In genomic region chr19:11418166-11418517, GRCh38 we compare ENCODE assay signal across 8 cellular contexts. TPM values are rescaled to one million over a fixed set of nuclear protein-coding genes. Genes with fewer than 3 reads are reported as not detected.
DNase-seq lines count a peak whose midpoint lies in the region; ATAC-seq, FAIRE-seq and TF ChIP-seq lines count a peak whose summit lies in the region.
"Had no signal": no experiment of that assay in that cellular context is flagged by ENCODE, and none has a peak within 500 bp of the region (broad histone marks: within the 10 kb centered on the region; RNA-seq: fewer than 3 reads in every experiment).

No MANE protein-coding gene starts in this region.

- peak overlapping the region; percentile 94; the same call in 1 of the 2 replicates for H2AFZ ChIP-seq in SK-N-SH (ENCODE audit: low read depth)

- H4K20me1 ChIP-seq in SK-N-SH (ENCODE audit: insufficient read depth): no peaks in the 10 kb centered on the region

- H3K27ac ChIP-seq in HEK293 (ENCODE audit: extremely low read depth, low read depth, low read length) (no peak overlapping the region), SK-N-SH (ENCODE audit: low read depth in 2 of 2, low read length in 1 of 2) (no peak overlapping the region), suprapubic skin (no peak overlapping the region), caudate nucleus (ENCODE audit: low read depth, low read length) (no peak overlapping the region)

- no peaks in the 10 kb centered on the region for H3K79me2 ChIP-seq in SK-N-SH (ENCODE audit: insufficient read depth)

- H3K27me3 ChIP-seq in SK-N-SH (ENCODE audit: insufficient read depth): no peaks in the 10 kb centered on the region
- H3K27me3 ChIP-seq in suprapubic skin: peaks cover 44% of the 10 kb centered on the region

- no peak for TF ChIP-seq RAD21 in SK-N-SH (IDR thresholded peaks at IDR 0.05; ENCODE audit: low read length)

- CTCF ChIA-PET in HEK293 (lab: Yijun Ruan, JAX): interaction anchor here (0.6 to 8.3 kb wide), 4 partner anchors 11 to 91 kb away, joined by 3 to 66 read pairs (median 8); partner anchors contain the start of genes EPOR, ODAD3 and PRKCSH
- CTCF ChIA-PET in SK-N-SH (lab: Yijun Ruan, JAX): interaction anchor here (1.2 to 9.9 kb wide), 8 partner anchors 11 to 124 kb away, joined by 3 to 85 read pairs (median 6); partner anchors contain the start of genes EPOR, ODAD3 and PRKCSH

- TF ChIP-seq EP300 in SK-N-SH (IDR thresholded peaks at IDR 0.05; ENCODE audit: borderline replicate concordance in 1 of 2, low read depth in 1 of 2, low read length in 1 of 2) (no peak), suprapubic skin (IDR thresholded peaks at IDR 0.05) (no peak)

- H3F3A ChIP-seq in SK-N-SH (replicated peaks; ENCODE audit: insufficient read depth): no peaks in the 10 kb centered on the region

- no peak overlapping the region for H3K9ac ChIP-seq in SK-N-SH

- TF ChIP-seq CTCF in HEK293 (tag by site-specific recombination; IDR thresholded peaks at IDR 0.05): no peak
- TF ChIP-seq CTCF in SK-N-SH (IDR thresholded peaks at IDR 0.05): no peak
- TF ChIP-seq CTCF in suprapubic skin (IDR thresholded peaks at IDR 0.05): no peak

- H3K36me3 ChIP-seq in HEK293 (ENCODE audit: control insufficient read depth in 2 of 2, insufficient read depth in 1 of 2, low read length in 2 of 2) (no peaks in the 10 kb centered on the region), SK-N-SH (replicated peaks in 1 of 2; ENCODE audit: control insufficient read depth in 1 of 2, insufficient read depth in 2 of 2, low read length in 1 of 2) (no peaks in the 10 kb centered on the region), suprapubic skin (no peaks in the 10 kb centered on the region)

- H3K4me3 ChIP-seq in HEK293 (ENCODE audit: low read depth, low read length) (peak overlapping the region; percentile 36), SK-N-SH (ENCODE audit: low read depth in 2 of 2, low read length in 1 of 2) (peak overlapping the region; percentile 64 to 65), suprapubic skin (peak overlapping the region; percentile 46)

- TF ChIP-seq POLR2A in suprapubic skin (IDR thresholded peaks at IDR 0.05): no peak

- POLR2A ChIA-PET in HEK293 (lab: Yijun Ruan, JAX) (interaction anchor here (0.5 to 1.4 kb wide), 4 partner anchors 9 to 128 kb away, joined by 4 to 6 read pairs (median 5); no protein-coding TSS in a partner anchor), SK-N-SH (lab: Yijun Ruan, JAX) (interaction anchor here (0.5 to 2.9 kb wide), 4 partner anchors 25 to 124 kb away, joined by 3 to 30 read pairs (median 5); partner anchors contain the start of genes ELAVL3 and EPOR)

- no peak for FAIRE-seq in RCC 7860 (lab: Jason Lieb, UNC)

- peak overlapping the region; percentile 85 for H3K4me2 ChIP-seq in SK-N-SH

- DNase-seq in SK-N-SH (peak; percentile 42), left kidney (ENCODE audit: low read depth, low spot score) (peak; percentile 81), suprapubic skin (ENCODE audit: low spot score in 2 of 2) (no peak), caudate nucleus (lab: John Stamatoyannopoulos, UW) (no peak), RCC 7860 (ENCODE audit: low spot score) (no peak)
- DNase-seq: activated naive CD4-positive, alpha-beta T cell treated with Interleukin-2 at 50 U/mL for 16 hours had no signal

- H3K9me3 ChIP-seq in HEK293 (ENCODE audit: control insufficient read depth, insufficient read depth, low read depth, low read length): no peaks in the 10 kb centered on the region
- no peaks in the 10 kb centered on the region for H3K9me3 ChIP-seq in SK-N-SH
- H3K9me3 ChIP-seq in suprapubic skin: no peaks in the 10 kb centered on the region

- no peaks in the 10 kb centered on the region for H3K4me1 ChIP-seq in HEK293 (ENCODE audit: control insufficient read depth, insufficient read depth, low read length)
- H3K4me1 ChIP-seq in SK-N-SH (ENCODE audit: control insufficient read depth in 1 of 2, insufficient read depth in 2 of 2, low read depth in 1 of 2, low read length in 1 of 2): no peaks in the 10 kb centered on the region; a peak in 1 of 4 replicates
- peaks cover 46% of the 10 kb centered on the region for H3K4me1 ChIP-seq in suprapubic skin

- no peak for ATAC-seq in HG02642 (IDR thresholded peaks at IDR 0.05; ENCODE audit: poor library complexity, unreplicated experiment)

- H3K9me2 ChIP-seq in SK-N-SH: no peaks in the 10 kb centered on the region

- 40% methylated on average over 14 of the region's 14 CpGs for WGBS in SK-N-SH (ENCODE audit: low lambda C conversion rate)
- WGBS in suprapubic skin: 6% methylated on average over 14 of the region's 14 CpGs

TF ChIP-seq in HEK293, 187 proteins besides CTCF, POLR2A, EP300 and RAD21 (continues in another document):
- no peak for TF ChIP-seq GLI4 (tag by site-specific recombination; IDR thresholded peaks at IDR 0.05)
- no peak for TF ChIP-seq HOXA7 (CRISPR knock-in tag; IDR thresholded peaks at IDR 0.05; ENCODE audit: borderline replicate concordance)
- TF ChIP-seq ZNF623 (tag by site-specific recombination; IDR thresholded peaks at IDR 0.05): no peak
- no peak for TF ChIP-seq ZNF37A (tag by site-specific recombination; IDR thresholded peaks at IDR 0.05)
- no peak for TF ChIP-seq ZNF114 (tag by site-specific recombination; IDR thresholded peaks at IDR 0.05)
- TF ChIP-seq BCL11B (tag by site-specific recombination; IDR thresholded peaks at IDR 0.05; ENCODE audit: low read depth): no peak
- TF ChIP-seq SCRT2 (tag by site-specific recombination; IDR thresholded peaks at IDR 0.05): no peak
- no peak for TF ChIP-seq ZNF423 (tag by site-specific recombination; IDR thresholded peaks at IDR 0.05)
- no peak for TF ChIP-seq GLIS1 (tag by site-specific recombination; IDR thresholded peaks at IDR 0.05)
- no peak for TF ChIP-seq ZNF785 (tag by site-specific recombination; IDR thresholded peaks at IDR 0.05)
- no peak for TF ChIP-seq ZNF645 (tag by site-specific recombination; IDR thresholded peaks at IDR 0.05)
- no peak for TF ChIP-seq ZBTB17 (tag by site-specific recombination; IDR thresholded peaks at IDR 0.05)
- TF ChIP-seq GLIS2 (tag by site-specific recombination; IDR thresholded peaks at IDR 0.05): no peak

TF ChIP-seq in SK-N-SH, 30 proteins besides CTCF, POLR2A, EP300 and RAD21:
- no peak for TF ChIP-seq TEAD4 (IDR thresholded peaks at IDR 0.05; ENCODE audit: borderline replicate concordance, insufficient read depth)

RNA-seq across cellular contexts. Expression of gene RGL3, which starts 1.0 kb away (rescaled TPM):
- 13.3 and 13.5 TPM in 2 replicates for polyA plus RNA-seq in SK-N-SH (2012; rRNA removed)
- polyA plus RNA-seq in SK-N-SH (2012; cell fraction: cytosol; rRNA removed): 2.1 and 2.9 TPM in 2 replicates
- 140 and 202 TPM in 2 replicates for polyA plus RNA-seq in SK-N-SH (2012; cell fraction: nucleus; rRNA removed)
- 1 to 10 TPM; 1.4 to 4.3 (median 3.5) TPM for total RNA-seq in suprapubic skin

RNA-seq across cellular contexts. Expression of gene ODAD3, which starts 16.8 kb away (rescaled TPM):
- polyA plus RNA-seq in SK-N-SH (2012; rRNA removed): 3.2 and 4.2 TPM in 2 replicates
- polyA plus RNA-seq in SK-N-SH (2012; cell fraction: cytosol; rRNA removed): 2.1 and 2.3 TPM in 2 replicates
- polyA plus RNA-seq in SK-N-SH (2012; cell fraction: nucleus; rRNA removed): 6.9 and 7.8 TPM in 2 replicates
- 1 to 10 TPM in 1 of 4 donors, under 1 TPM in 2, not detected in 1; 0.23 to 1.0 (median 0.48) TPM for total RNA-seq in suprapubic skin

RNA-seq across cellular contexts. Expression of gene PRKCSH, which starts 17.3 kb away (rescaled TPM):
- 198 and 502 TPM in 2 replicates for polyA plus RNA-seq in SK-N-SH (2012; rRNA removed)
- polyA plus RNA-seq in SK-N-SH (2012; cell fraction: cytosol; rRNA removed): 245 and 294 TPM in 2 replicates
- polyA plus RNA-seq in SK-N-SH (2012; cell fraction: nucleus; rRNA removed): 658 and 734 TPM in 2 replicates
- 100 to 1,000 TPM; 119 to 164 (median 124) TPM for total RNA-seq in suprapubic skin

RNA-seq across cellular contexts. Expression of gene EPOR, which starts 34.0 kb away (rescaled TPM):
- 15.4 and 16.8 TPM in 2 replicates for polyA plus RNA-seq in SK-N-SH (2012; rRNA removed)
- 5.3 and 7.9 TPM in 2 replicates for polyA plus RNA-seq in SK-N-SH (2012; cell fraction: cytosol; rRNA removed)
- 79.3 and 81.6 TPM in 2 replicates for polyA plus RNA-seq in SK-N-SH (2012; cell fraction: nucleus; rRNA removed)
- total RNA-seq in suprapubic skin: 1 to 10 TPM; 1.2 to 5.1 (median 2.9) TPM

RNA-seq across cellular contexts. Expression of gene SWSAP1, which starts 43.7 kb away (rescaled TPM):
- polyA plus RNA-seq in SK-N-SH (2012; rRNA removed): 2.8 and 3.0 TPM in 2 replicates
- 1.5 and 2.2 TPM in 2 replicates for polyA plus RNA-seq in SK-N-SH (2012; cell fraction: cytosol; rRNA removed)
- 5.3 and 6.2 TPM in 2 replicates for polyA plus RNA-seq in SK-N-SH (2012; cell fraction: nucleus; rRNA removed)
- total RNA-seq in suprapubic skin: 1 to 10 TPM; 1.6 to 3.7 (median 2.6) TPM

Comparison
In these comparisons a context has a peak if more than half of its experiments do, and no peak if none do; other contexts are left out.
1. DNase-seq: peak in SK-N-SH (single experiment) and left kidney (single experiment); none in suprapubic skin (0 of 2), caudate nucleus (0 of 61) and RCC 7860 (single experiment).
2. Peak in every context shown above with its lines, with median percentiles within 50 percentile points of each other: H3K4me3 ChIP-seq.